In genomic region chr10:693506-693905, GRCh38 we compare ENCODE assay signal across 18 cellular contexts. TPM values are rescaled to one million over a fixed set of nuclear protein-coding genes. Genes with fewer than 3 reads are reported as not detected.
DNase-seq lines count a peak whose midpoint lies in the region; ATAC-seq and TF ChIP-seq lines count a peak whose summit lies in the region.
"Had no signal": no experiment of that assay in that cellular context is flagged by ENCODE, and none has a peak within 500 bp of the region (broad histone marks: within the 10 kb centered on the region; RNA-seq: fewer than 3 reads in every experiment).

No MANE protein-coding gene starts in this region.

- H3K36me3 Mint-ChIP-seq in HFFc6 (ENCODE audit: low read depth) (no peaks in the 10 kb centered on the region), nephron (ENCODE audit: low read depth) (no peaks in the 10 kb centered on the region)

- H3K9me3 Mint-ChIP-seq in HFFc6 (no peaks in the 10 kb centered on the region; the same call in 1 of the 2 replicates), nephron (no peaks in the 10 kb centered on the region)
- H3K9me3 Mint-ChIP-seq: activated CD4-positive, alpha-beta T cell treated with anti-CD3 and anti-CD28 coated beads, Interleukin-2, amount 10 ng/mL, durations not matched to agents 7 days and 5 days; activated T-cell treated with anti-CD3 and anti-CD28 coated beads, Interleukin-2, amount 50 U/mL, for 72 hours; H9 had no signal

- WGBS in heart left ventricle, 4 donors = 42 to 63% (median 51%) methylated on average over 7 of the region's 7 CpGs

- H3K4me3 Mint-ChIP-seq in HFFc6 = peak overlapping the region; percentile 44; the same call in 1 of the 2 replicates
- peak overlapping the region; percentile 15 to 58 (median 38) for H3K4me3 Mint-ChIP-seq in nephron
- H3K4me3 Mint-ChIP-seq: activated CD4-positive, alpha-beta T cell treated with anti-CD3 and anti-CD28 coated beads, Interleukin-2, amount 10 ng/mL, durations not matched to agents 7 days and 5 days; activated T-cell treated with anti-CD3 and anti-CD28 coated beads, Interleukin-2, amount 50 U/mL, for 72 hours; H9; T-helper 17 cell had no signal

- H3K4me1 Mint-ChIP-seq in HFFc6 (ENCODE audit: low read depth) (peaks cover 27% of the 10 kb centered on the region), nephron (peaks cover 26% of the 10 kb centered on the region)

- no peak overlapping the region for H3K27ac Mint-ChIP-seq in HFFc6
- H3K27ac Mint-ChIP-seq in nephron = peak overlapping the region in 1 of 3 experiments; percentile 1
- H3K27ac Mint-ChIP-seq: activated CD4-positive, alpha-beta T cell treated with anti-CD3 and anti-CD28 coated beads, Interleukin-2, amount 10 ng/mL, durations not matched to agents 7 days and 5 days; activated T-cell treated with anti-CD3 and anti-CD28 coated beads, Interleukin-2, amount 50 U/mL, for 72 hours; H9; T-helper 17 cell had no signal

- H3K9me3 ChIP-seq in heart left ventricle = no peaks in the 10 kb centered on the region
- H3K9me3 ChIP-seq: heart right ventricle, Peyer's patch, psoas muscle had no signal

- TF ChIP-seq CTCF in AG10803 (conservative IDR thresholded peaks at IDR 0.05; ENCODE audit: low read length) = no peak
- no peak for TF ChIP-seq CTCF in HFFc6 (IDR thresholded peaks at IDR 0.05)
- TF ChIP-seq CTCF in choroid plexus epithelial cell (conservative IDR thresholded peaks at IDR 0.05; ENCODE audit: low read depth, low read length) = no peak
- TF ChIP-seq CTCF in nephron (IDR thresholded peaks at IDR 0.05; ENCODE audit: unreplicated experiment in 3 of 3) = no peak
- no peak for TF ChIP-seq CTCF in heart left ventricle (IDR thresholded peaks at IDR 0.05)

- intact Hi-C loops in heart left ventricle (cut with DNase I) = loop anchor here in 3 of 10 donors (5.0 to 10.0 kb wide), 3 partner anchors 94 to 179 kb away; no protein-coding TSS in a partner anchor
- intact Hi-C loops in posterior cingulate gyrus (cut with DNase I) = loop anchor here (5.0 kb wide), 1 partner anchor 234 kb away; no protein-coding TSS in a partner anchor

- ATAC-seq in heart left ventricle = no peak
- ATAC-seq: activated T-cell treated with anti-CD3 and anti-CD28 coated beads, Interleukin-2, amount 50 U/mL, for 72 hours; heart right ventricle; psoas muscle; T-helper 17 cell had no signal

- peaks cover 0 to 15% (median 4%) of the 10 kb centered on the region in 9 donors for H3K27me3 ChIP-seq in heart left ventricle
- H3K27me3 ChIP-seq: Peyer's patch had no signal

- TF ChIP-seq POLR2A in heart left ventricle (IDR thresholded peaks at IDR 0.05) = no peak

- H3K36me3 ChIP-seq in heart left ventricle = no peaks in the 10 kb centered on the region
- H3K36me3 ChIP-seq: heart right ventricle, Peyer's patch had no signal

- H3K27ac ChIP-seq in heart left ventricle = no peak overlapping the region
- H3K27ac ChIP-seq: heart right ventricle, Peyer's patch, psoas muscle had no signal

- peaks cover 0 to 12% (median 4%) of the 10 kb centered on the region in 12 donors for H3K4me1 ChIP-seq in heart left ventricle
- H3K4me1 ChIP-seq: Peyer's patch, psoas muscle had no signal

- no peak overlapping the region for H3K4me3 ChIP-seq in AG10803 (ENCODE audit: low read length)
- no peak overlapping the region for H3K4me3 ChIP-seq in choroid plexus epithelial cell (ENCODE audit: low read depth, low read length)
- no peak overlapping the region for H3K4me3 ChIP-seq in heart left ventricle
- H3K4me3 ChIP-seq: heart right ventricle, lung, Peyer's patch, psoas muscle had no signal

- H3K27me3 Mint-ChIP-seq in HFFc6 (ENCODE audit: insufficient read depth) = peaks cover 9% of the 10 kb centered on the region
- H3K27me3 Mint-ChIP-seq in nephron (ENCODE audit: low read depth) = peaks cover 38% of the 10 kb centered on the region

- DNase-seq in AG10803 (ENCODE audit: low read depth) (peak; percentile 33), HFFc6 (no peak), choroid plexus epithelial cell (ENCODE audit: low read depth) (peak; percentile 60), Ammon's horn (ENCODE audit: low spot score) (no peak), heart left ventricle (no peak), posterior cingulate gyrus (no peak)
- DNase-seq in activated CD4-positive, alpha-beta T cell treated with anti-CD3 and anti-CD28 coated beads for 1 hour = no peak
- DNase-seq: activated CD4-positive, alpha-beta T cell treated with anti-CD3 and anti-CD28 coated beads, Interleukin-2, amount 10 ng/mL, durations not matched to agents 7 days and 5 days; activated T-cell treated with anti-CD3 and anti-CD28 coated beads, Interleukin-2, amount 50 U/mL, for 72 hours; C1 segment of cervical spinal cord; H9; heart right ventricle; Peyer's patch; psoas muscle; stimulated activated CD4-positive, alpha-beta T cell treated with anti-CD3 and anti-CD28 coated beads, Interleukin-2, amount 100 ng/mL, for 24 hours; T-helper 17 cell had no signal

RNA-seq across cellular contexts. Expression of gene DIP2C, which starts 4.0 kb away (rescaled TPM):
- total RNA-seq in HFFc6 (2021; fragmentation: NEBNext Ultra II Directional; extraction: Animal tissue kit (Norgen Biotek cat#: 25700)) = 10 to 100 TPM; 23.2 to 28.9 (median 26.3) TPM
- 10 to 100 TPM; 23.2 to 43.1 (median 30.3) TPM for total RNA-seq in heart left ventricle
- polyA plus RNA-seq in heart left ventricle = 10 to 100 TPM in 1 of 2 donors, 1 to 10 TPM in 1; 7.4 to 18.4 TPM

Comparison
In these comparisons a context has a peak if more than half of its experiments do, and no peak if none do; other contexts are left out.
1. DNase-seq: peak in AG10803 (single experiment) and choroid plexus epithelial cell (single experiment); none in HFFc6 (single experiment), Ammon's horn (single experiment), heart left ventricle (0 of 5), activated CD4-positive, alpha-beta T cell treated with anti-CD3 and anti-CD28 coated beads for 1 hour (single experiment) and posterior cingulate gyrus (0 of 10).